Comparison of ENCODE assay signal across 8 cellular contexts in the genomic region with DNA sequence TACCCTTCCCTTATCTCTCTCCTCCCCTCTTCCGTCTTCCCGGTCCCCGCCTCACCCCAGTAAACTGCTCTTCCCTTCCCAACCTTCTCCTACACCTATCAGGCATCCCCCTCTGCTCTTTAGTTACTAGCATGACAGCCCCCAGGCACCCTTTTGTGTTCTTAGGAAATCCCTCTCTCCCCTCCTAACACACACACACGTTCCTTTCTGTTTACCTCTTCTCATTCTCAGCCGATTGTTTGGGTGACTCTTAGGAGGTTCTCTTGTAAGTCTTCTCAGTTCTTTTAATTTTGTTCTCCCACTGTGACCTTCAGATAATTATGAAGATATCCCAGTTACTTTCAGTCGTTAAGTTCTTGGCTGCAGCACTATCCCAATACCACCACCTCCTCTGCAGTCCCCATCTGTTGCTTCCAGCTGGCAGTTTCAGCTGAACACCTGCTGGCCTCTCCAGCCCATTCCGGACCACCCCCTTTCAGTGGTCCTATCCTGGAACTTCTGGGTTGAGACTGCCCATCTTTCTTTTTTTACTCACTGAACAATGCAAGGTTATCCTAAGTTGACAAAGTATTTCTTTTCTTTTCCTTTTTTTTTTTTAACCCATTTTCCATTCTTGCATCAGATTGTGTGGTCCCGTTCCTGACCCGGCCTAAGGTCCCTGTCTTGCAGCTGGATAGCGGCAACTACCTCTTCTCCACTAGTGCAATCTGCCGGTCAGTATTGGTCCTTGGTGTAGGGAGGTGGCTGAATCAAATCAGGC. TPM values are rescaled to one million over a fixed set of nuclear protein-coding genes. Genes with fewer than 3 reads are reported as not detected.
DNase-seq lines count a peak whose midpoint lies in the region; ATAC-seq and TF ChIP-seq lines count a peak whose summit lies in the region.

No MANE protein-coding gene starts in this region.

- no peak for DNase-seq in CD8-positive, alpha-beta T cell
- DNase-seq in LHCN-M2 (ENCODE audit: low read depth) (peak; percentile 31), chondrocyte (ENCODE audit: low spot score) (peak; percentile 20), activated gamma-delta T cell treated with Interleukin-2 at 50 U/mL for 16 hours (no peak)
- DNase-seq in activated CD4-positive, alpha-beta T cell treated with anti-CD3 and anti-CD28 coated beads, Interleukin-2, amount 50 U/mL, for 1 hour = no peak

- intact Hi-C loops in CD8-positive, alpha-beta T cell (cut with DNase I, micrococcal nuclease) = loop anchor here (1.0 to 5.0 kb wide), 5 partner anchors 12 to 481 kb away; a partner anchor contains a TSS

- peak overlapping the region; percentile 61 for H3K27ac ChIP-seq in CD8-positive, alpha-beta T cell (ENCODE audit: low read depth, low read length)
- H3K27ac ChIP-seq in muscle layer of duodenum (ENCODE audit: low read length) = peak overlapping the region; percentile 72

- H3K27me3 Mint-ChIP-seq in CD8-positive, alpha-beta T cell (ENCODE audit: low read depth) = no peaks in the 10 kb centered on the region
- H3K27me3 Mint-ChIP-seq in chondrocyte (ENCODE audit: low read depth) = no peaks in the 10 kb centered on the region

- CTCF ChIA-PET in CD8-positive, alpha-beta T cell (lab: Charles Lee) = interaction anchor here (0.8 to 1.8 kb wide), 4 partner anchors 8 to 29 kb away, joined by 3 to 6 read pairs (median 4); a partner anchor contains a TSS

- peaks cover 18% of the 10 kb centered on the region for H3K36me3 ChIP-seq in CD8-positive, alpha-beta T cell (ENCODE audit: insufficient read depth, low read length)
- peaks cover 24 to 29% of the 10 kb centered on the region in 2 donors for H3K36me3 ChIP-seq in muscle layer of duodenum (ENCODE audit: control insufficient read depth in 1 of 2, insufficient read depth in 2 of 2, low read length in 2 of 2)

- peaks cover 39% of the 10 kb centered on the region for H3K36me3 Mint-ChIP-seq in CD8-positive, alpha-beta T cell
- H3K36me3 Mint-ChIP-seq in chondrocyte (ENCODE audit: low read depth) = peaks cover 32% of the 10 kb centered on the region

- ATAC-seq in CD8-positive, alpha-beta T cell = no peak
- ATAC-seq in HG02970 (IDR thresholded peaks at IDR 0.05; ENCODE audit: low FRiP score, unreplicated experiment) (no peak), HG02884 (IDR thresholded peaks at IDR 0.05; ENCODE audit: unreplicated experiment) (no peak)

- H3K4me3 Mint-ChIP-seq in CD8-positive, alpha-beta T cell = peak overlapping the region; percentile 93
- peak overlapping the region; percentile 99 for H3K4me3 Mint-ChIP-seq in chondrocyte (ENCODE audit: unreplicated experiment)

- peaks cover 19% of the 10 kb centered on the region for H3K4me1 ChIP-seq in CD8-positive, alpha-beta T cell (ENCODE audit: insufficient read depth, low read length)
- H3K4me1 ChIP-seq in muscle layer of duodenum (ENCODE audit: control insufficient read depth in 1 of 2, insufficient read depth in 2 of 2, low read length in 2 of 2) = peaks cover 3 to 13% of the 10 kb centered on the region in 2 donors

- no peaks in the 10 kb centered on the region for H3K9me3 ChIP-seq in CD8-positive, alpha-beta T cell (ENCODE audit: low read length)
- H3K9me3 ChIP-seq in muscle layer of duodenum (ENCODE audit: control insufficient read depth in 1 of 2, low read length in 2 of 2) = no peaks in the 10 kb centered on the region

- H3K27me3 ChIP-seq in CD8-positive, alpha-beta T cell (ENCODE audit: insufficient read depth, low read length) = no peaks in the 10 kb centered on the region
- no peaks in the 10 kb centered on the region for H3K27me3 ChIP-seq in muscle layer of duodenum (ENCODE audit: low read depth, low read length)

- H3K4me3 ChIP-seq in CD8-positive, alpha-beta T cell (ENCODE audit: low read depth, low read length) = peak overlapping the region; percentile 66
- H3K4me3 ChIP-seq in muscle layer of duodenum (ENCODE audit: low read depth in 1 of 2, low read length in 2 of 2) = peak overlapping the region; percentile 95 to 98

- peak overlapping the region; percentile 94 for H3K27ac Mint-ChIP-seq in CD8-positive, alpha-beta T cell
- peak overlapping the region; percentile 97 for H3K27ac Mint-ChIP-seq in chondrocyte (ENCODE audit: unreplicated experiment)

- POLR2A ChIA-PET in CD8-positive, alpha-beta T cell (lab: Charles Lee) = interaction anchor here (1.1 to 1.5 kb wide), 2 partner anchors 10 to 31 kb away, joined by 3 to 9 read pairs; a partner anchor contains a TSS

- peaks cover 33% of the 10 kb centered on the region for H3K4me1 Mint-ChIP-seq in CD8-positive, alpha-beta T cell (ENCODE audit: low read depth)
- peaks cover 36% of the 10 kb centered on the region for H3K4me1 Mint-ChIP-seq in chondrocyte (ENCODE audit: low read depth)

- no peak for TF ChIP-seq CTCF in CD8-positive, alpha-beta T cell (IDR thresholded peaks at IDR 0.05)
- no peak for TF ChIP-seq CTCF in chondrocyte (IDR thresholded peaks at IDR 0.05)

- no peaks in the 10 kb centered on the region for H3K9me3 Mint-ChIP-seq in CD8-positive, alpha-beta T cell
- H3K9me3 Mint-ChIP-seq in chondrocyte (ENCODE audit: low read depth) = no peaks in the 10 kb centered on the region

RNA-seq across cellular contexts. Expression of a gene that starts 0.7 kb away (rescaled TPM):
- total RNA-seq in CD8-positive, alpha-beta T cell = 100 to 1,000 TPM; 213 to 226 TPM
- total RNA-seq in LHCN-M2 (2014; rRNA removed) (80.1 and 92.7 TPM in 2 replicates), chondrocyte (176 to 350 TPM (median 331 TPM) in 3 replicates)
- 116 TPM for polyA plus RNA-seq in LHCN-M2 (2012)

RNA-seq across cellular contexts. Expression of a gene that starts 8.9 kb away (rescaled TPM):
- 100 to 1,000 TPM; 367 to 377 TPM for total RNA-seq in CD8-positive, alpha-beta T cell
- total RNA-seq in LHCN-M2 (2014; rRNA removed) (0.23 TPM in 1 of 2 replicates, not detected in the other), chondrocyte (2.9 to 3.1 TPM in 2 of 3 replicates, not detected in the other)
- polyA plus RNA-seq in LHCN-M2 (2012) = 0.21 TPM

RNA-seq across cellular contexts. Expression of a gene that starts 29.0 kb away (rescaled TPM):
- 1 to 10 TPM in 1 of 2 experiments, under 1 TPM in 1; 0.67 to 1.2 TPM for total RNA-seq in CD8-positive, alpha-beta T cell
- total RNA-seq in LHCN-M2 (2014; rRNA removed) (1.1 and 1.2 TPM in 2 replicates), chondrocyte (6.2 to 8.3 TPM (median 6.8 TPM) in 3 replicates)
- 4.4 TPM for polyA plus RNA-seq in LHCN-M2 (2012)

RNA-seq across cellular contexts. Expression of a gene that starts 31.7 kb away (rescaled TPM):
- 100 to 1,000 TPM; 137 to 143 TPM for total RNA-seq in CD8-positive, alpha-beta T cell
- 15.3 and 15.7 TPM in 2 replicates for total RNA-seq in LHCN-M2 (2014; rRNA removed)
- polyA plus RNA-seq in LHCN-M2 (2012) = 24.0 TPM
- 9.6 to 79.1 TPM (median 79.0 TPM) in 3 replicates for total RNA-seq in chondrocyte

RNA-seq across cellular contexts. Expression of a gene that starts 33.5 kb away (rescaled TPM):
- not detected for total RNA-seq in CD8-positive, alpha-beta T cell
- total RNA-seq in LHCN-M2 (2014; rRNA removed) (0.26 and 0.40 TPM in 2 replicates), chondrocyte (0.77 to 8.5 TPM (median 8.4 TPM) in 3 replicates)
- polyA plus RNA-seq in LHCN-M2 (2012) = 0.12 TPM

Comparison
In these comparisons a context has a peak if more than half of its experiments do, and no peak if none do; other contexts are left out.
1. DNase-seq: peak in LHCN-M2 (single experiment) and chondrocyte (single experiment); none in CD8-positive, alpha-beta T cell (0 of 7), activated gamma-delta T cell treated with Interleukin-2 at 50 U/mL for 16 hours (single experiment) and activated CD4-positive, alpha-beta T cell treated with anti-CD3 and anti-CD28 coated beads, Interleukin-2, amount 50 U/mL, for 1 hour (single experiment).
2. RNA of a gene that starts 8.9 kb away (total RNA-seq): 367 to 377 TPM in CD8-positive, alpha-beta T cell; 2.9 to 3.1 TPM in chondrocyte and 0.23 TPM in LHCN-M2; every median in the first group is over 10 times any median in the second.